In genomic region chr11:116190206-116190605, GRCh38 we compare ENCODE assay signal across 23 cellular contexts.
DNase-seq lines count a peak whose midpoint lies in the region; ATAC-seq, FAIRE-seq and TF ChIP-seq lines count a peak whose summit lies in the region.
"Had no signal": no experiment of that assay in that cellular context is flagged by ENCODE, and none has a peak within 500 bp of the region (broad histone marks: within the 10 kb centered on the region; RNA-seq: fewer than 3 reads in every experiment).

No MANE protein-coding gene starts in this region.

- H3K14ac ChIP-seq in H1 (ENCODE audit: insufficient read length): no peak overlapping the region

- POLR2A ChIA-PET in H1 (lab: Charles Lee; ENCODE audit: partially characterized antibody): interaction anchor here (0.9 to 1.7 kb wide), 2 partner anchors 9 to 22 kb away, joined by 3 to 4 read pairs; no protein-coding TSS in a partner anchor

- no peak for TF ChIP-seq EP300 in H1 (IDR thresholded peaks at IDR 0.05; ENCODE audit: borderline replicate concordance in 1 of 2, low read depth in 2 of 2, low read length in 2 of 2)
- TF ChIP-seq EP300 in neural cell (conservative IDR thresholded peaks at IDR 0.05; ENCODE audit: poor library complexity, severe bottlenecking): no peak

- no peak overlapping the region for H3K23ac ChIP-seq in H1 (ENCODE audit: insufficient read length)

- FAIRE-seq in H1 (lab: Jason Lieb, UNC): no peak
- FAIRE-seq in urothelium cell line (lab: Jason Lieb, UNC): peak; percentile 85
- FAIRE-seq: GM18507, RCC 7860 had no signal

- peak overlapping the region; percentile 75; the same call in 1 of the 2 replicates for H2AK5ac ChIP-seq in H1 (ENCODE audit: low read depth, low read length)

- H3K27me3 ChIP-seq in heart right ventricle (peaks cover 0 to 37% (median 20%) of the 10 kb centered on the region in 7 donors), H1 (replicated peaks in 1 of 4; ENCODE audit: control insufficient read depth in 3 of 4, extremely low read depth in 1 of 4, insufficient read depth in 3 of 4, low read length in 3 of 4) (peaks cover 0 to 10% (median 3%) of the 10 kb centered on the region in 4 experiments; a peak in 4 of 7 replicates), neural cell (ENCODE audit: insufficient read depth, low read depth, low read length) (no peaks in the 10 kb centered on the region)
- H3K27me3 ChIP-seq: MG63 had no signal

- H3K36me3 Mint-ChIP-seq in stimulated activated naive B cell treated with anti-CD40 and anti-IgM and Interleukin-4, amounts not matched to agents 10 μg/mL and 1 μg/mL and 100 μg/mL, for 72 hours: no peaks in the 10 kb centered on the region

- H2BK5ac ChIP-seq in H1 (ENCODE audit: low read depth, low read length): peak overlapping the region; percentile 27; the same call in 1 of the 2 replicates

- peaks cover 33 to 54% of the 10 kb centered on the region in 2 donors for H3K27me3 Mint-ChIP-seq in stimulated activated naive B cell treated with anti-CD40 and anti-IgM and Interleukin-4, amounts not matched to agents 10 μg/mL and 1 μg/mL and 100 μg/mL, for 72 hours

- 97% methylated on average over 3 of the region's 3 CpGs for WGBS in heart right ventricle, 2 donors
- WGBS in H1 (ENCODE audit: extremely low coverage in 1 of 2, insufficient coverage in 1 of 2, insufficient read length in 1 of 2, insufficient replicate concordance in 2 of 2, low coverage in 1 of 2, low lambda C conversion rate in 2 of 2, missing lambda C conversion rate in 1 of 2), 2 experiments: 94% methylated on average over 3 of the region's 3 CpGs; no CpG with 5 or more reads in 1 of the 2 experiments

- H3K4ac ChIP-seq in H1 (replicated peaks; ENCODE audit: insufficient read length, low read depth, low read length): peak overlapping the region; percentile 45

- peak overlapping the region; percentile 53; the same call in 1 of the 2 replicates for H2BK15ac ChIP-seq in H1 (ENCODE audit: low read length)

- H3K18ac ChIP-seq in H1 (ENCODE audit: extremely low read depth, low read length): peak overlapping the region; percentile 81; the same call in 1 of the 2 replicates

- H3K79me2 ChIP-seq in H1 (ENCODE audit: control insufficient read depth in 1 of 2, insufficient read depth in 2 of 2, low read length in 2 of 2): no peaks in the 10 kb centered on the region
- no peaks in the 10 kb centered on the region for H3K79me2 ChIP-seq in neural cell (replicated peaks; ENCODE audit: insufficient read depth, low read length)

- H3K23me2 ChIP-seq in H1 (ENCODE audit: low read depth, low read length): peaks cover 8% of the 10 kb centered on the region

- H4K5ac ChIP-seq in H1 (ENCODE audit: insufficient read length, low read depth, low read length): no peak overlapping the region

- H3K27ac ChIP-seq in heart right ventricle: no peak overlapping the region
- H3K27ac ChIP-seq in H1 (ENCODE audit: low read depth, low read length): no peak overlapping the region
- H3K27ac ChIP-seq in neural cell (ENCODE audit: low read length): peak overlapping the region; percentile 45
- H3K27ac ChIP-seq: C4-2B, GM23248, SK-N-MC had no signal

- TF ChIP-seq POLR2A in H1 (IDR thresholded peaks at IDR 0.05; ENCODE audit: control extremely low read depth in 1 of 2, low read depth in 2 of 2, low read length in 2 of 2): no peak

- DNase-seq in cardiac septum (ENCODE audit: low spot score) (peak; percentile 46), heart right ventricle (no peak), H1 (ENCODE audit: low read depth in 1 of 2, low spot score in 2 of 2) (no peak), urothelium cell line (ENCODE audit: low spot score) (no peak)
- DNase-seq in stimulated activated naive B cell treated with anti-CD40 and anti-IgM and Interleukin-4, amounts not matched to agents 10 μg/mL and 1 μg/mL and 100 μg/mL, for 72 hours: no peak
- DNase-seq: DMS153, GM23248, H9, HFFc6, IMR-90, KG1, MG63, NCI-H2081, NCI-H226, NCI-H510A, SIG-M5 had no signal

- intact Hi-C loops in cardiac septum (cut with DNase I): no loop called here
- intact Hi-C loops in heart right ventricle (cut with DNase I): no loop called here

- ATAC-seq in heart right ventricle (no peak), HG02970 (IDR thresholded peaks at IDR 0.05; ENCODE audit: low FRiP score, unreplicated experiment) (no peak)
- ATAC-seq in stimulated activated naive B cell treated with anti-CD40 and anti-IgM and Interleukin-4, amounts not matched to agents 10 μg/mL and 1 μg/mL and 100 μg/mL, for 72 hours (replicated peaks): no peak

- H3K9ac ChIP-seq in H1 (replicated peaks in 1 of 4; ENCODE audit: extremely low read depth in 1 of 4, low read depth in 3 of 4, low read length in 3 of 4) (no peak overlapping the region), neural cell (ENCODE audit: low read length) (no peak overlapping the region)
- H3K9ac ChIP-seq: GM23248 had no signal

- H3K9me3 Mint-ChIP-seq in stimulated activated naive B cell treated with anti-CD40 and anti-IgM and Interleukin-4, amounts not matched to agents 10 μg/mL and 1 μg/mL and 100 μg/mL, for 72 hours: peaks cover 4 to 10% of the 10 kb centered on the region in 2 donors
- H3K9me3 Mint-ChIP-seq: H9 had no signal

- TF ChIP-seq RAD21 in H1 (IDR thresholded peaks at IDR 0.05 in 1 of 2, conservative IDR thresholded peaks at IDR 0.05 in 1 of 2; ENCODE audit: low read depth in 2 of 2, low read length in 2 of 2) (no peak), neural cell (conservative IDR thresholded peaks at IDR 0.05) (no peak)

- H2BK20ac ChIP-seq in H1 (ENCODE audit: low read length): no peak overlapping the region

- H3K4me1 Mint-ChIP-seq in stimulated activated naive B cell treated with anti-CD40 and anti-IgM and Interleukin-4, amounts not matched to agents 10 μg/mL and 1 μg/mL and 100 μg/mL, for 72 hours: peaks cover 0 to 7% of the 10 kb centered on the region in 2 donors
- H3K4me1 Mint-ChIP-seq: B cell had no signal

- H2AFZ ChIP-seq in H1 (ENCODE audit: low read length) (no peak overlapping the region), neural cell (ENCODE audit: low read depth, low read length) (no peak overlapping the region)
- H2AFZ ChIP-seq: GM23248 had no signal

- H2BK12ac ChIP-seq in H1 (ENCODE audit: low read depth, low read length): peak overlapping the region; percentile 80; the same call in 1 of the 2 replicates

- H3K4me3 ChIP-seq in heart right ventricle (no peak overlapping the region), H1 (ENCODE audit: extremely low read depth in 1 of 4, insufficient read depth in 2 of 4, low read depth in 3 of 4, low read length in 4 of 4) (no peak overlapping the region), neural cell (ENCODE audit: low read length) (no peak overlapping the region)
- H3K4me3 ChIP-seq: GM23248, MG63, SK-N-MC had no signal

- H4K91ac ChIP-seq in H1 (replicated peaks; ENCODE audit: insufficient read length, low read length): peak overlapping the region; percentile 8

- H3K36me3 ChIP-seq in heart right ventricle: no peaks in the 10 kb centered on the region
- H3K36me3 ChIP-seq in H1 (ENCODE audit: control insufficient read depth in 2 of 4, insufficient read depth in 4 of 4, low read length in 3 of 4): no peaks in the 10 kb centered on the region
- H3K36me3 ChIP-seq in neural cell (ENCODE audit: insufficient read depth, low read length): no peaks in the 10 kb centered on the region
- H3K36me3 ChIP-seq: MG63 had no signal

- H2BK120ac ChIP-seq in H1 (replicated peaks; ENCODE audit: low read depth, low read length): no peak overlapping the region

- H3K4me2 ChIP-seq in H1 (ENCODE audit: insufficient read depth in 1 of 2, low read depth in 2 of 2, low read length in 2 of 2) (0 out of 4 replicates have a peak overlapping the region, but pooled peaks of 1 of the 2 experiments have one; percentile 13), neural cell (ENCODE audit: low read length) (no peak overlapping the region)

- H4K20me1 ChIP-seq in H1 (replicated peaks in 1 of 2; ENCODE audit: control insufficient read depth in 1 of 2, insufficient read depth in 2 of 2, low read length in 2 of 2) (peaks cover 0 to 9% of the 10 kb centered on the region in 2 experiments), neural cell (ENCODE audit: insufficient read depth) (no peaks in the 10 kb centered on the region)

- CTCF ChIA-PET in H1 (lab: Charles Lee; ENCODE audit: partially characterized antibody): interaction anchor here (1.0 to 5.6 kb wide), 11 partner anchors 8 to 198 kb away, joined by 3 to 45 read pairs (median 4); no protein-coding TSS in a partner anchor

- no peaks in the 10 kb centered on the region for H3K9me3 ChIP-seq in heart right ventricle
- no peaks in the 10 kb centered on the region for H3K9me3 ChIP-seq in H1 (ENCODE audit: insufficient read depth in 2 of 2, low read depth in 1 of 2, low read length in 1 of 2)
- no peaks in the 10 kb centered on the region for H3K9me3 ChIP-seq in neural cell (ENCODE audit: low read length)
- H3K9me3 ChIP-seq: MG63 had no signal

- no peak overlapping the region for H3K56ac ChIP-seq in H1 (replicated peaks; ENCODE audit: insufficient read length, low read depth, low read length)

- H3K4me1 ChIP-seq in heart right ventricle: peaks cover 0 to 20% (median 13%) of the 10 kb centered on the region in 9 donors
- H3K4me1 ChIP-seq in H1 (replicated peaks in 1 of 4; ENCODE audit: control insufficient read depth in 3 of 4, insufficient read depth in 4 of 4, low read length in 3 of 4): peaks cover 3 to 16% (median 11%) of the 10 kb centered on the region in 4 experiments

- H3K27ac Mint-ChIP-seq in stimulated activated naive B cell treated with anti-CD40 and anti-IgM and Interleukin-4, amounts not matched to agents 10 μg/mL and 1 μg/mL and 100 μg/mL, for 72 hours: no peak overlapping the region
- H3K27ac Mint-ChIP-seq: B cell, H9, HFFc6 had no signal

- no peak overlapping the region for H4K8ac ChIP-seq in H1 (ENCODE audit: extremely low read depth, insufficient read depth, low read length)

- TF ChIP-seq CTCF in heart right ventricle (IDR thresholded peaks at IDR 0.05) (no peak), H1 (IDR thresholded peaks at IDR 0.05; ENCODE audit: control extremely low read depth in 1 of 3, insufficient read depth in 1 of 3, low read depth in 1 of 3, low read length in 3 of 3) (no peak), neural cell (IDR thresholded peaks at IDR 0.05; ENCODE audit: poor library complexity, severe bottlenecking) (no peak)

- H3K79me1 ChIP-seq in H1 (ENCODE audit: low read depth, low read length): no peaks in the 10 kb centered on the region

- H3K9me2 ChIP-seq in neural cell (ENCODE audit: insufficient read depth, low read length): no peaks in the 10 kb centered on the region

- H3K4me3 Mint-ChIP-seq in stimulated activated naive B cell treated with anti-CD40 and anti-IgM and Interleukin-4, amounts not matched to agents 10 μg/mL and 1 μg/mL and 100 μg/mL, for 72 hours: no peak overlapping the region
- H3K4me3 Mint-ChIP-seq: B cell, H9, HFFc6 had no signal

- H3F3A ChIP-seq in neural cell (ENCODE audit: insufficient read depth, low read length, poor library complexity, severe bottlenecking): no peaks in the 10 kb centered on the region
